8 cellular contexts compared by ENCODE assay signal in the genomic region with DNA sequence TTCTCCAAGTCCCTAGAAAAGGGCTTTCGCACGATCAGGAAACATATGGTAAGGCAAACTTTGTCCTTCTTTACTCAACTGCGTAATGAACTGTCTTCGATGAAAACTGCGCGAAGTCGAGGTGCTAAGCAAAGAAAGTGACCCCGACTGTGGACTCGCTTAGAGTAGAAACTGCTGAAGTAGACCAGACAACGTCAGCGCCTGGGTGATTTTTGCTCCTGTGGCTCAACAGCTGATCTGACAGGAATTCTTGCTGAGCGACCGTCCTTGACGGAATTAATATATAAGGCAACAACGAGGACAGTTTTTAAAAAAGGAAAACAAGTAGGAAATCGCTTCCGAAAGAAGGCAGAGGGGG. TPM values are rescaled to one million over a fixed set of nuclear protein-coding genes. Genes with fewer than 3 reads are reported as not detected.
DNase-seq lines count a peak whose midpoint lies in the region; ATAC-seq and TF ChIP-seq lines count a peak whose summit lies in the region.

No MANE protein-coding gene starts in this region.

- H3K27me3 ChIP-seq in lung (ENCODE audit: control insufficient read depth, insufficient read depth), result no peaks in the 10 kb centered on the region

- H3K4me3 Mint-ChIP-seq in Calu3 (ENCODE audit: low read depth, unreplicated experiment) (peak overlapping the region; percentile 99), T-helper 17 cell (peak overlapping the region; percentile 96)
- H3K4me3 Mint-ChIP-seq in effector memory CD8-positive, alpha-beta T cell, result peak overlapping the region; percentile 96 to 98

- H3K9me3 Mint-ChIP-seq in Calu3 (ENCODE audit: low read depth, unreplicated experiment), result no peaks in the 10 kb centered on the region
- no peaks in the 10 kb centered on the region for H3K9me3 Mint-ChIP-seq in effector memory CD8-positive, alpha-beta T cell

- ATAC-seq in HG02852 (IDR thresholded peaks at IDR 0.05; ENCODE audit: unreplicated experiment) (peak; percentile 13), T-helper 17 cell (no peak), lung (ENCODE audit: insufficient read depth, low FRiP score) (no peak)
- peak; percentile 11 for ATAC-seq in effector memory CD8-positive, alpha-beta T cell (replicated peaks)

- CTCF ChIA-PET in Calu3 (lab: Charles Lee), result interaction anchor here (0.8 to 1.1 kb wide), 3 partner anchors 10 to 374 kb away, joined by 3 to 7 read pairs (median 4); no protein-coding TSS in a partner anchor

- DNase-seq in Calu3, result no peak
- no peak for DNase-seq in T-helper 17 cell
- DNase-seq in effector memory CD8-positive, alpha-beta T cell, result no peak
- no peak for DNase-seq in lung (ENCODE audit: low spot score)
- DNase-seq in 8988T, result no peak
- DNase-seq in stimulated activated CD4-positive, alpha-beta T cell treated with anti-CD3 and anti-CD28 coated beads, Interleukin-4, amount 100 ng/mL, for 4 hours, result no peak

- H3K4me1 Mint-ChIP-seq in Calu3 (ENCODE audit: low read depth, unreplicated experiment) (no peaks in the 10 kb centered on the region), T-helper 17 cell (peaks cover 6% of the 10 kb centered on the region)
- H3K4me1 Mint-ChIP-seq in effector memory CD8-positive, alpha-beta T cell (ENCODE audit: low read depth in 2 of 2), result peaks cover 7 to 17% of the 10 kb centered on the region in 2 donors

- intact Hi-C loops in Calu3 (cut with micrococcal nuclease; ENCODE audit: unreplicated experiment), result loop anchor here (5.0 to 10.0 kb wide), 3 partner anchors 34 to 104 kb away; a partner anchor contains a TSS

- peaks cover 6% of the 10 kb centered on the region in 2 donors for H3K36me3 ChIP-seq in lung (ENCODE audit: control insufficient read depth in 2 of 2, insufficient read depth in 2 of 2, low read length in 2 of 2)

- peaks cover 0 to 4% of the 10 kb centered on the region in 2 donors for H3K4me1 ChIP-seq in lung (ENCODE audit: control insufficient read depth in 2 of 2, insufficient read depth in 2 of 2, low read length in 2 of 2)

- no TSS peak for BruUV-seq in Calu3 (replicated peaks; lab: Mats Ljungman, UMichigan)

- TF ChIP-seq CTCF in Calu3 (IDR thresholded peaks at IDR 0.05; ENCODE audit: unreplicated experiment) (no peak), lung (IDR thresholded peaks at IDR 0.05; ENCODE audit: control extremely low read depth, extremely low read depth) (no peak)

- H3K9me3 ChIP-seq in T-helper 17 cell (ENCODE audit: control insufficient read depth, low read length, poor library complexity, severe bottlenecking) (no peaks in the 10 kb centered on the region), lung (ENCODE audit: control insufficient read depth in 2 of 2, insufficient read depth in 1 of 2, low read length in 1 of 2) (no peaks in the 10 kb centered on the region)

- H3K36me3 Mint-ChIP-seq in Calu3 (ENCODE audit: insufficient read depth, unreplicated experiment), result peaks cover 24% of the 10 kb centered on the region
- peaks cover 3% of the 10 kb centered on the region for H3K36me3 Mint-ChIP-seq in T-helper 17 cell (ENCODE audit: low read depth)
- H3K36me3 Mint-ChIP-seq in effector memory CD8-positive, alpha-beta T cell (ENCODE audit: insufficient read depth), result peaks cover 19% of the 10 kb centered on the region

- H3K4me3 ChIP-seq in lung, result peak overlapping the region; percentile 73

- 0% methylated on average over 17 of the region's 17 CpGs for WGBS in lung, 2 donors

- H3K27ac Mint-ChIP-seq in Calu3 (ENCODE audit: unreplicated experiment), result peak overlapping the region; percentile 95
- H3K27ac Mint-ChIP-seq in T-helper 17 cell, result peak overlapping the region; percentile 95
- H3K27ac Mint-ChIP-seq in effector memory CD8-positive, alpha-beta T cell, result peak overlapping the region; percentile 94 to 95

- H3K27ac ChIP-seq in lung (ENCODE audit: low read depth in 1 of 2, low read length in 1 of 2), result peak overlapping the region; percentile 98
- peak overlapping the region; percentile 66 for H3K27ac ChIP-seq in temporal lobe (ENCODE audit: low read depth, low read length)

- no peaks in the 10 kb centered on the region for H3K27me3 Mint-ChIP-seq in Calu3 (ENCODE audit: unreplicated experiment)
- no peaks in the 10 kb centered on the region for H3K27me3 Mint-ChIP-seq in T-helper 17 cell
- no peaks in the 10 kb centered on the region for H3K27me3 Mint-ChIP-seq in effector memory CD8-positive, alpha-beta T cell

RNA-seq across cellular contexts. Expression of a gene that starts 0.6 kb away (rescaled TPM):
- total RNA-seq in Calu3 (2022) (64.4 and 66.8 TPM in 2 replicates), T-helper 17 cell (10 to 100 TPM; 49.8 to 64.2 TPM), lung (10 to 100 TPM; 69.6 to 93.8 TPM), temporal lobe (23.4 TPM)
- polyA plus RNA-seq in lung, result 100 to 1,000 TPM in 1 of 2 donors, 10 to 100 TPM in 1; 75.5 to 176 TPM

RNA-seq across cellular contexts. Expression of a gene that starts 32.7 kb away (rescaled TPM):
- total RNA-seq in Calu3 (2022) (15.8 and 16.0 TPM in 2 replicates), T-helper 17 cell (100 to 1,000 TPM in 1 of 2 donors, 10 to 100 TPM in 1; 78.1 to 108 TPM), lung (10 to 100 TPM; 44.5 to 88.9 TPM), temporal lobe (74.3 TPM)
- 10 to 100 TPM; 10.0 to 26.9 TPM for polyA plus RNA-seq in lung

RNA-seq across cellular contexts. Expression of a gene that starts 35.0 kb away (rescaled TPM):
- total RNA-seq in Calu3 (2022) (16.1 and 17.3 TPM in 2 replicates), T-helper 17 cell (10 to 100 TPM in 1 of 2 donors, 1 to 10 TPM in 1; 9.0 to 11.0 TPM), lung (10 to 100 TPM; 22.8 to 36.9 TPM), temporal lobe (13.8 TPM)
- polyA plus RNA-seq in lung, result 10 to 100 TPM; 13.1 to 38.1 TPM

Comparison
In these comparisons a context has a peak if more than half of its experiments do, and no peak if none do; other contexts are left out.
1. ATAC-seq: peak in HG02852 (single experiment) and effector memory CD8-positive, alpha-beta T cell (single experiment); none in T-helper 17 cell (single experiment) and lung (single experiment).
2. Peak in every context shown above with its lines, with median percentiles within 50 percentile points of each other: H3K27ac Mint-ChIP-seq and H3K4me3 Mint-ChIP-seq.